ENCODE assay signal across 1 cellular context in the genomic region with DNA sequence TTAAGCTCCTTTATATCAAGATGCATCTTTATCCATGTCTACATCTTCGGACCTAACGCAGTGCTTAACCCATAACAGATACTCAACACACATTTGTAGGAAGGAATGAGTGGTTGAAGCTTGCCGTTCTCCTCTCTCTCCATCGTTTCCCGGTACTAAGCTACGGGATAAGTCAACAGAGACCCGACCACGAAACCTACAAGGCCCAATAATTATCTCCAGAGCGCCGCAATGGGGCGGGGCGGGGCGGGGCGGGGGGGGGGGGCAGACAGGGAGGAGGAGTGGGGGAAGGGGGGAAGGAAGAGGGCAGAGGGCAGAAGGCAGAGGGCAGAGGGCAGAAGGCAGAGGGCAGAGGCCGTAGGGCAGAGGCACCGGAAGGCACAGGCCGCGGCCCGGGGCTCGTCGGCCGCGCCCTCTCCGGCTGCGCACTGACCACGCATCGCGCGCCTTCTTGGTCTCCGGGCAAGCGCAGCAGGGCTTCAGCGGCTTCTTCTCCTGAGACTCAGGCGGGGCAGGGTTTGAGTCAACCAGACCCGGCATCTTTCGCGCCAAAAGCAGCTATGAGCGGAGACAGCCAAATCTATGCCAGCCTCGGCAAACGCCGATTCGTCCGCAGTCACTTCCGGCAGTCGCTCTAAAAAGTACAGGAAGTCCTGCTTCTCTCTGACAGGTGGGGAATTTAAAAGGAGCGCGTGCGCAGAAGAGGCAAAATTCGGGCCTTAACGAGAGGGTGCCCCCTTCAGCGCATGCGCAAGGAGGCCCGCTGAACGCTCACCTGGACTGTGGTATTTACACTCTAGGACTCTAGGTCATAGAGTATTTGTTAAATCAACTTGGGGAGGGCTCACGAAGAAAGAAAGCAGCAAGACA.
TF ChIP-seq lines count a peak whose summit lies in the region.

A gene with protein sequence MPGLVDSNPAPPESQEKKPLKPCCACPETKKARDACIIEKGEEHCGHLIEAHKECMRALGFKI (minus strand): TSS at position 636 of the 870 bp plus-strand sequence. CDS start 96 bp downstream, at position 540.

TF ChIP-seq in HepG2, 621 proteins besides CTCF, POLR2A, EP300 and RAD21 (continued from another document and continues in another):
- TF ChIP-seq, protein P1, sequence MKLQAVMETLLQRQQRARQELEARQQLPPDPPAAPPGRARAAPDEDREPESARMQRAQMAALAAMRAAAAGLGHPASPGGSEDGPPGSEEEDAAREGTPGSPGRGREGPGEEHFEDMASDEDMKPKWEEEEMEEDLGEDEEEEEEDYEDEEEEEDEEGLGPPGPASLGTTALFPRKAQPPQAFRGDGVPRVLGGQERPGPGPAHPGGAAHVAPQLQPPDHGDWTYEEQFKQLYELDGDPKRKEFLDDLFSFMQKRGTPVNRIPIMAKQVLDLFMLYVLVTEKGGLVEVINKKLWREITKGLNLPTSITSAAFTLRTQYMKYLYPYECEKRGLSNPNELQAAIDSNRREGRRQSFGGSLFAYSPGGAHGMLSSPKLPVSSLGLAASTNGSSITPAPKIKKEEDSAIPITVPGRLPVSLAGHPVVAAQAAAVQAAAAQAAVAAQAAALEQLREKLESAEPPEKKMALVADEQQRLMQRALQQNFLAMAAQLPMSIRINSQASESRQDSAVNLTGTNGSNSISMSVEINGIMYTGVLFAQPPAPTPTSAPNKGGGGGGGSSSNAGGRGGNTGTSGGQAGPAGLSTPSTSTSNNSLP (IDR thresholded peaks at IDR 0.05; ENCODE audit: low read depth, low read length), result no peak
- no peak for TF ChIP-seq SETDB1 (CRISPR knock-in tag; IDR thresholded peaks at IDR 0.05; ENCODE audit: borderline replicate concordance)
- no peak for TF ChIP-seq TRIM24 (CRISPR knock-in tag; IDR thresholded peaks at IDR 0.05)
- TF ChIP-seq ZFP36 (IDR thresholded peaks at IDR 0.05; ENCODE audit: borderline replicate concordance, low read depth, low read length, partially characterized antibody), result no peak
- no peak for TF ChIP-seq CEBPG (CRISPR knock-in tag; IDR thresholded peaks at IDR 0.05)
- peak; percentile 42; the same call in 1 of the 2 replicates for TF ChIP-seq HCFC1 (IDR thresholded peaks at IDR 0.05; ENCODE audit: low read depth, low read length)
- peak; percentile 79 for TF ChIP-seq GABPA (IDR thresholded peaks at IDR 0.05; ENCODE audit: low read depth, low read length)
- TF ChIP-seq GABPA (CRISPR knock-in tag; IDR thresholded peaks at IDR 0.05; ENCODE audit: low read depth), result peak; percentile 91
- no peak for TF ChIP-seq ZNF256 (CRISPR knock-in tag; conservative IDR thresholded peaks at IDR 0.05)
- peak; percentile 16; the same call in 1 of the 2 replicates for TF ChIP-seq RXRB (CRISPR knock-in tag; IDR thresholded peaks at IDR 0.05; ENCODE audit: borderline replicate concordance)
- no peak for TF ChIP-seq ZFP36L1 (CRISPR knock-in tag; IDR thresholded peaks at IDR 0.05)
- peak; percentile 76; the same call in 1 of the 2 replicates for TF ChIP-seq TGIF2 (CRISPR knock-in tag; IDR thresholded peaks at IDR 0.05)
- TF ChIP-seq RBAK (CRISPR knock-in tag; IDR thresholded peaks at IDR 0.05), result no peak
- TF ChIP-seq, protein P2, sequence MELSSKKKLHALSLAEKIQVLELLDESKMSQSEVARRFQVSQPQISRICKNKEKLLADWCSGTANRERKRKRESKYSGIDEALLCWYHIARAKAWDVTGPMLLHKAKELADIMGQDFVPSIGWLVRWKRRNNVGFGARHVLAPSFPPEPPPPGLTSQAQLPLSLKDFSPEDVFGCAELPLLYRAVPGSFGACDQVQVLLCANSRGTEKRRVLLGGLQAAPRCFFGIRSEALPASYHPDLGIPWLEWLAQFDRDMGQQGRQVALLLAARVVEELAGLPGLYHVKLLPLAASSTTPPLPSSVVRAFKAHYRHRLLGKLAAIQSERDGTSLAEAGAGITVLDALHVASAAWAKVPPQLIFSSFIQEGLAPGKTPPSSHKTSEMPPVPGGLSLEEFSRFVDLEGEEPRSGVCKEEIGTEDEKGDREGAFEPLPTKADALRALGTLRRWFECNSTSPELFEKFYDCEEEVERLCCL (CRISPR knock-in tag; IDR thresholded peaks at IDR 0.05; ENCODE audit: borderline replicate concordance), result no peak
- no peak for TF ChIP-seq HOXA7 (CRISPR knock-in tag; IDR thresholded peaks at IDR 0.05)
- TF ChIP-seq, protein P3, sequence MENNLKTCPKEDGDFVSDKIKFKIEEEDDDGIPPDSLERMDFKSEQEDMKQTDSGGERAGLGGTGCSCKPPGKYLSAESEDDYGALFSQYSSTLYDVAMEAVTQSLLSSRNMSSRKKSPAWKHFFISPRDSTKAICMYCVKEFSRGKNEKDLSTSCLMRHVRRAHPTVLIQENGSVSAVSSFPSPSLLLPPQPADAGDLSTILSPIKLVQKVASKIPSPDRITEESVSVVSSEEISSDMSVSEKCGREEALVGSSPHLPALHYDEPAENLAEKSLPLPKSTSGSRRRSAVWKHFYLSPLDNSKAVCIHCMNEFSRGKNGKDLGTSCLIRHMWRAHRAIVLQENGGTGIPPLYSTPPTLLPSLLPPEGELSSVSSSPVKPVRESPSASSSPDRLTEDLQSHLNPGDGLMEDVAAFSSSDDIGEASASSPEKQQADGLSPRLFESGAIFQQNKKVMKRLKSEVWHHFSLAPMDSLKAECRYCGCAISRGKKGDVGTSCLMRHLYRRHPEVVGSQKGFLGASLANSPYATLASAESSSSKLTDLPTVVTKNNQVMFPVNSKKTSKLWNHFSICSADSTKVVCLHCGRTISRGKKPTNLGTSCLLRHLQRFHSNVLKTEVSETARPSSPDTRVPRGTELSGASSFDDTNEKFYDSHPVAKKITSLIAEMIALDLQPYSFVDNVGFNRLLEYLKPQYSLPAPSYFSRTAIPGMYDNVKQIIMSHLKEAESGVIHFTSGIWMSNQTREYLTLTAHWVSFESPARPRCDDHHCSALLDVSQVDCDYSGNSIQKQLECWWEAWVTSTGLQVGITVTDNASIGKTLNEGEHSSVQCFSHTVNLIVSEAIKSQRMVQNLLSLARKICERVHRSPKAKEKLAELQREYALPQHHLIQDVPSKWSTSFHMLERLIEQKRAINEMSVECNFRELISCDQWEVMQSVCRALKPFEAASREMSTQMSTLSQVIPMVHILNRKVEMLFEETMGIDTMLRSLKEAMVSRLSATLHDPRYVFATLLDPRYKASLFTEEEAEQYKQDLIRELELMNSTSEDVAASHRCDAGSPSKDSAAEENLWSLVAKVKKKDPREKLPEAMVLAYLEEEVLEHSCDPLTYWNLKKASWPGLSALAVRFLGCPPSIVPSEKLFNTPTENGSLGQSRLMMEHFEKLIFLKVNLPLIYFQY (CRISPR knock-in tag; IDR thresholded peaks at IDR 0.05; ENCODE audit: borderline replicate concordance), result peak; percentile 43; the same call in 1 of the 2 replicates
- TF ChIP-seq HNRNPL (IDR thresholded peaks at IDR 0.05; ENCODE audit: low read depth, low read length), result no peak
- peak; percentile 81 for TF ChIP-seq RBFOX2 (IDR thresholded peaks at IDR 0.05; ENCODE audit: low read depth, low read length)
- TF ChIP-seq, protein P4, sequence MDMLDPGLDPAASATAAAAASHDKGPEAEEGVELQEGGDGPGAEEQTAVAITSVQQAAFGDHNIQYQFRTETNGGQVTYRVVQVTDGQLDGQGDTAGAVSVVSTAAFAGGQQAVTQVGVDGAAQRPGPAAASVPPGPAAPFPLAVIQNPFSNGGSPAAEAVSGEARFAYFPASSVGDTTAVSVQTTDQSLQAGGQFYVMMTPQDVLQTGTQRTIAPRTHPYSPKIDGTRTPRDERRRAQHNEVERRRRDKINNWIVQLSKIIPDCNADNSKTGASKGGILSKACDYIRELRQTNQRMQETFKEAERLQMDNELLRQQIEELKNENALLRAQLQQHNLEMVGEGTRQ (IDR thresholded peaks at IDR 0.05; ENCODE audit: low read depth, low read length), result no peak
- TF ChIP-seq, protein P4 (CRISPR knock-in tag; IDR thresholded peaks at IDR 0.05; ENCODE audit: borderline replicate concordance), result no peak; the same call in 1 of the 2 replicates
- no peak for TF ChIP-seq KDM4B (CRISPR knock-in tag; IDR thresholded peaks at IDR 0.05)
- TF ChIP-seq TBX3 (IDR thresholded peaks at IDR 0.05; ENCODE audit: borderline replicate concordance), result no peak
- TF ChIP-seq MYC (CRISPR knock-in tag; IDR thresholded peaks at IDR 0.05; ENCODE audit: borderline replicate concordance), result peak; percentile 49; the same call in 1 of the 2 replicates
- TF ChIP-seq BORCS8-MEF2B (CRISPR knock-in tag; IDR thresholded peaks at IDR 0.05), result 0 out of 2 replicates have a peak, but pooled peaks have one; percentile 22
- TF ChIP-seq, protein P5, sequence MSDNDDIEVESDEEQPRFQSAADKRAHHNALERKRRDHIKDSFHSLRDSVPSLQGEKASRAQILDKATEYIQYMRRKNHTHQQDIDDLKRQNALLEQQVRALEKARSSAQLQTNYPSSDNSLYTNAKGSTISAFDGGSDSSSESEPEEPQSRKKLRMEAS (IDR thresholded peaks at IDR 0.05), result peak; percentile 51; the same call in 1 of the 2 replicates
- TF ChIP-seq, protein P6, sequence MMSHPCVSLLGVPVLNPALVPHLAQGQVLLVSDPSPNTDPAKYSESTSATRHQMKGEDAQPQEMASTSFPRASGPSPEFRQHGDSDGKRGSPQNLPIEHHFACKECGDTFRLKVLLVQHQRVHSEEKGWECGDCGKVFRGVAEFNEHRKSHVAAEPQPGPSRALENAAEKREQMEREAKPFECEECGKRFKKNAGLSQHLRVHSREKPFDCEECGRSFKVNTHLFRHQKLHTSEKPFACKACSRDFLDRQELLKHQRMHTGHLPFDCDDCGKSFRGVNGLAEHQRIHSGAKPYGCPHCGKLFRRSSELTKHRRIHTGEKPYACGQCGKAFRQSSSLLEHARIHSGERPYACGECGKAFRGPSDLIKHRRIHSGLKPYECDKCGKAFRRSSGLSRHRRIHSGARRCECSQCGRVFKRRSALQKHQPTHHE (CRISPR knock-in tag; IDR thresholded peaks at IDR 0.05; ENCODE audit: borderline replicate concordance), result no peak
- TF ChIP-seq KDM5B (CRISPR knock-in tag; IDR thresholded peaks at IDR 0.05; ENCODE audit: borderline replicate concordance), result peak; percentile 68; the same call in 1 of the 2 replicates
- no peak for TF ChIP-seq MIER2 (CRISPR knock-in tag; IDR thresholded peaks at IDR 0.05)
- no peak for TF ChIP-seq SRF (IDR thresholded peaks at IDR 0.05; ENCODE audit: low read depth, low read length)
- TF ChIP-seq, protein P7, sequence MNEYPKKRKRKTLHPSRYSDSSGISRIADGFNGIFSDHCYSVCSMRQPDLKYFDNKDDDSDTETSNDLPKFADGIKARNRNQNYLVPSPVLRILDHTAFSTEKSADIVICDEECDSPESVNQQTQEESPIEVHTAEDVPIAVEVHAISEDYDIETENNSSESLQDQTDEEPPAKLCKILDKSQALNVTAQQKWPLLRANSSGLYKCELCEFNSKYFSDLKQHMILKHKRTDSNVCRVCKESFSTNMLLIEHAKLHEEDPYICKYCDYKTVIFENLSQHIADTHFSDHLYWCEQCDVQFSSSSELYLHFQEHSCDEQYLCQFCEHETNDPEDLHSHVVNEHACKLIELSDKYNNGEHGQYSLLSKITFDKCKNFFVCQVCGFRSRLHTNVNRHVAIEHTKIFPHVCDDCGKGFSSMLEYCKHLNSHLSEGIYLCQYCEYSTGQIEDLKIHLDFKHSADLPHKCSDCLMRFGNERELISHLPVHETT (CRISPR knock-in tag; conservative IDR thresholded peaks at IDR 0.05), result peak; percentile 33; the same call in 1 of the 2 replicates
- TF ChIP-seq SMARCE1 (IDR thresholded peaks at IDR 0.05; ENCODE audit: borderline replicate concordance), result no peak
- TF ChIP-seq, protein P8, sequence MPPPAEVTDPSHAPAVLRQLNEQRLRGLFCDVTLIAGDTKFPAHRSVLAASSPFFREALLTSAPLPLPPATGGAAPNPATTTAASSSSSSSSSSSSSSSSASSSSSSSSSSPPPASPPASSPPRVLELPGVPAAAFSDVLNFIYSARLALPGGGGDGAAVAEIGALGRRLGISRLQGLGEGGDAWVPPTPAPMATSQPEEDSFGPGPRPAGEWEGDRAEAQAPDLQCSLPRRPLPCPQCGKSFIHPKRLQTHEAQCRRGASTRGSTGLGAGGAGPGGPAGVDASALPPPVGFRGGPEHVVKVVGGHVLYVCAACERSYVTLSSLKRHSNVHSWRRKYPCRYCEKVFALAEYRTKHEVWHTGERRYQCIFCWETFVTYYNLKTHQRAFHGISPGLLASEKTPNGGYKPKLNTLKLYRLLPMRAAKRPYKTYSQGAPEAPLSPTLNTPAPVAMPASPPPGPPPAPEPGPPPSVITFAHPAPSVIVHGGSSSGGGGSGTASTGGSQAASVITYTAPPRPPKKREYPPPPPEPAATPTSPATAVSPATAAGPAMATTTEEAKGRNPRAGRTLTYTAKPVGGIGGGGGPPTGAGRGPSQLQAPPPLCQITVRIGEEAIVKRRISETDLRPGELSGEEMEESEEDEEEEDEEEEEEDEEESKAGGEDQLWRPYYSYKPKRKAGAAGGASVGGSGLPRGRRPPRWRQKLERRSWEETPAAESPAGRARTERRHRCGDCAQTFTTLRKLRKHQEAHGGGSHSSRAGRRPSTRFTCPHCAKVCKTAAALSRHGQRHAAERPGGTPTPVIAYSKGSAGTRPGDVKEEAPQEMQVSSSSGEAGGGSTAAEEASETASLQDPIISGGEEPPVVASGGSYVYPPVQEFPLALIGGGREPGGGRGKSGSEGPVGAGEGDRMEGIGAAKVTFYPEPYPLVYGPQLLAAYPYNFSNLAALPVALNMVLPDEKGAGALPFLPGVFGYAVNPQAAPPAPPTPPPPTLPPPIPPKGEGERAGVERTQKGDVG (CRISPR knock-in tag; IDR thresholded peaks at IDR 0.05; ENCODE audit: borderline replicate concordance), result no peak
- TF ChIP-seq, protein P9, sequence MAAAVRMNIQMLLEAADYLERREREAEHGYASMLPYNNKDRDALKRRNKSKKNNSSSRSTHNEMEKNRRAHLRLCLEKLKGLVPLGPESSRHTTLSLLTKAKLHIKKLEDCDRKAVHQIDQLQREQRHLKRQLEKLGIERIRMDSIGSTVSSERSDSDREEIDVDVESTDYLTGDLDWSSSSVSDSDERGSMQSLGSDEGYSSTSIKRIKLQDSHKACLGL (CRISPR knock-in tag; IDR thresholded peaks at IDR 0.05), result peak; percentile 23; the same call in 1 of the 2 replicates
